Comparison of ENCODE assay signal across 8 cellular contexts in genomic region chr5:81779935-81780266, GRCh38. TPM values are rescaled to one million over a fixed set of nuclear protein-coding genes. Genes with fewer than 3 reads are reported as not detected.
DNase-seq lines count a peak whose midpoint lies in the region; ATAC-seq and TF ChIP-seq lines count a peak whose summit lies in the region.

No MANE protein-coding gene starts in this region.

- peak overlapping the region; percentile 97 for H3K27ac Mint-ChIP-seq in activated naive CD4-positive, alpha-beta T cell treated with anti-CD3 and anti-CD28 coated beads, Interleukin-2, amount 50 U/mL, for 24 hours

- DNase-seq in heart left ventricle: no peak
- DNase-seq in Right ventricle myocardium superior: no peak
- DNase-seq in vagina (ENCODE audit: extremely low spot score in 2 of 2): no peak
- no peak for DNase-seq in WERI-Rb-1
- no peak for DNase-seq in GM10266 (ENCODE audit: extremely low spot score)

- peaks cover 30% of the 10 kb centered on the region for H3K4me1 Mint-ChIP-seq in activated naive CD4-positive, alpha-beta T cell treated with anti-CD3 and anti-CD28 coated beads, Interleukin-2, amount 50 U/mL, for 24 hours

- TF ChIP-seq POLR2A in heart left ventricle (IDR thresholded peaks at IDR 0.05): no peak
- no peak for TF ChIP-seq POLR2A in vagina (IDR thresholded peaks at IDR 0.05)

- intact Hi-C loops in heart left ventricle (cut with DNase I) (loop anchor here in 3 of 10 donors (2.0 to 10.0 kb wide), 2 partner anchors 25 to 385 kb away; no protein-coding TSS in a partner anchor), Right ventricle myocardium superior (cut with DNase I) (no loop called here), vagina (cut with DNase I) (no loop called here)

- no peaks in the 10 kb centered on the region for H3K36me3 Mint-ChIP-seq in activated naive CD4-positive, alpha-beta T cell treated with anti-CD3 and anti-CD28 coated beads, Interleukin-2, amount 50 U/mL, for 24 hours

- H3K27ac ChIP-seq in heart left ventricle (peak overlapping the region in 11 of 12 donors; percentile 43 to 88 (median 72)), vagina (peak overlapping the region; percentile 87), WERI-Rb-1 (no peak overlapping the region)

- peak overlapping the region; percentile 48 for H3K9ac ChIP-seq in mucosa of stomach (ENCODE audit: low read length)

- H3K4me1 ChIP-seq in heart left ventricle (peaks cover 0 to 26% (median 16%) of the 10 kb centered on the region in 12 donors), mucosa of stomach (ENCODE audit: control insufficient read depth, insufficient read depth, low read length) (peaks cover 22% of the 10 kb centered on the region), vagina (peaks cover 22% of the 10 kb centered on the region)

- H3K27me3 ChIP-seq in heart left ventricle (no peaks in the 10 kb centered on the region), mucosa of stomach (ENCODE audit: control insufficient read depth, insufficient read depth, low read length) (no peaks in the 10 kb centered on the region), vagina (no peaks in the 10 kb centered on the region), WERI-Rb-1 (ENCODE audit: insufficient read depth, low read depth, severe bottlenecking) (no peaks in the 10 kb centered on the region)

- peak in 1 of 4 donors; percentile 30 for ATAC-seq in heart left ventricle
- no peak for ATAC-seq in Right ventricle myocardium superior (ENCODE audit: poor library complexity)
- no peak for ATAC-seq in HG03521 (IDR thresholded peaks at IDR 0.05; ENCODE audit: unreplicated experiment)

- peak overlapping the region; percentile 88 for H3K4me3 Mint-ChIP-seq in activated naive CD4-positive, alpha-beta T cell treated with anti-CD3 and anti-CD28 coated beads, Interleukin-2, amount 50 U/mL, for 24 hours

- TF ChIP-seq CTCF in heart left ventricle (IDR thresholded peaks at IDR 0.05): no peak
- no peak for TF ChIP-seq CTCF in vagina (IDR thresholded peaks at IDR 0.05)
- no peak for TF ChIP-seq CTCF in WERI-Rb-1 (IDR thresholded peaks at IDR 0.05; ENCODE audit: low read depth, low read length)
- TF ChIP-seq CTCF in GM10266 (IDR thresholded peaks at IDR 0.05; ENCODE audit: control insufficient read depth, insufficient read depth, low read depth, missing control alignments): no peak

- H3K36me3 ChIP-seq in heart left ventricle (no peaks in the 10 kb centered on the region), mucosa of stomach (ENCODE audit: control insufficient read depth, insufficient read depth, low read length) (no peaks in the 10 kb centered on the region), vagina (no peaks in the 10 kb centered on the region), WERI-Rb-1 (no peaks in the 10 kb centered on the region)

- H3K9me3 ChIP-seq in heart left ventricle (no peaks in the 10 kb centered on the region), mucosa of stomach (ENCODE audit: control insufficient read depth, low read length) (no peaks in the 10 kb centered on the region), vagina (no peaks in the 10 kb centered on the region), WERI-Rb-1 (ENCODE audit: severe bottlenecking) (no peaks in the 10 kb centered on the region)

- H3K4me3 ChIP-seq in heart left ventricle (no peak overlapping the region), mucosa of stomach (ENCODE audit: low read length) (no peak overlapping the region), vagina (no peak overlapping the region), WERI-Rb-1 (ENCODE audit: low read depth, low read length) (no peak overlapping the region)

- H3K9me3 Mint-ChIP-seq in activated naive CD4-positive, alpha-beta T cell treated with anti-CD3 and anti-CD28 coated beads, Interleukin-2, amount 50 U/mL, for 24 hours: no peaks in the 10 kb centered on the region

- H3K27me3 Mint-ChIP-seq in activated naive CD4-positive, alpha-beta T cell treated with anti-CD3 and anti-CD28 coated beads, Interleukin-2, amount 50 U/mL, for 24 hours: no peaks in the 10 kb centered on the region

- 77 to 91% (median 84%) methylated on average over 4 of the region's 4 CpGs for WGBS in heart left ventricle, 4 donors

RNA-seq across cellular contexts. Expression of gene SSBP2, which starts 29.0 kb away (rescaled TPM):
- 10 to 100 TPM; 38.6 to 98.1 (median 50.7) TPM for total RNA-seq in heart left ventricle
- 10 to 100 TPM; 25.6 to 59.1 TPM for polyA plus RNA-seq in heart left ventricle
- 46.9 TPM for total RNA-seq in Right ventricle myocardium superior
- total RNA-seq in vagina: 66.3 TPM
